In the genomic region with DNA sequence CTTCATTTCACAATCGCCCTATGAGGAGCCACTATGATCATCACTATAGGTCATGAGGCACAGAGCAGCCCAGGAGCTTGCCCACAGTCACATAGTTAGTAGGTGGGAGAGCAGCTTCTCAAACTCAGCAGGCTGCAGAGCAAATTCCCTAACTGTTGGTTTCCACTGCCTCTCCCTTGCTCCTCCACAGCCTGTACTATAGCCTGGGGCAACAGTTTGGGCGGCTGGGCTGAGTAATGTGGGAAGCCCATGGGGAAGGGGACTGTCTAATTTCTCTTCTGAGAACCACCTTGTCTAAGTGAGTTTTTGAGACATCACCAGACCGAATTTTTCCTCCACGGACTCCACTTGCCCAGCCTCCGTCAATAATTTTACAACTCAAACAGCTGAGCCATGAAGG, we compare ENCODE assay signal across 16 cellular contexts.
"Had no signal": no experiment of that assay in that cellular context is flagged by ENCODE, and none has a peak within 500 bp of the region (broad histone marks: within the 10 kb centered on the region; RNA-seq: fewer than 3 reads in every experiment).

No MANE protein-coding gene starts in this region.

- DNase-seq: KBM-7, MG63, NCI-H1092, NCI-H1105 treated with DMSO at 0.1 percent for 48 hours, NCI-H1417 treated with DMSO at 0.1 percent for 48 hours, NCI-H146, NCI-H1694 treated with DMSO at 0.1 percent for 48 hours, NCI-H1930, NCI-H2081, NCI-H2107, NCI-H2227 treated with DMSO at 0.1 percent for 48 hours, NCI-H524, NCI-H526 treated with DMSO at 0.1 percent for 48 hours, Right ventricle myocardium superior, RPMI8226, SIG-M5 had no signal

- H3K9me3 ChIP-seq: MG63 had no signal

- H3K4me3 ChIP-seq: MG63 had no signal

- H3K36me3 ChIP-seq: MG63 had no signal

- H3K27me3 ChIP-seq: MG63 had no signal
